16 cellular contexts compared by ENCODE assay signal in genomic region chr9:91354846-91355245, GRCh38. TPM values are rescaled to one million over a fixed set of nuclear protein-coding genes. Genes with fewer than 3 reads are reported as not detected.
DNase-seq lines count a peak whose midpoint lies in the region; ATAC-seq and TF ChIP-seq lines count a peak whose summit lies in the region.
"Had no signal": no experiment of that assay in that cellular context is flagged by ENCODE, and none has a peak within 500 bp of the region (broad histone marks: within the 10 kb centered on the region; RNA-seq: fewer than 3 reads in every experiment).

No MANE protein-coding gene starts in this region.

- no peak overlapping the region for H3K4me2 ChIP-seq in GM23248 (ENCODE audit: unreplicated experiment)
- H3K4me2 ChIP-seq: BLaER1, SK-N-SH had no signal

- no peak for TF ChIP-seq CTCF in AG10803 (conservative IDR thresholded peaks at IDR 0.05; ENCODE audit: low read length)
- TF ChIP-seq CTCF in fibroblast of villous mesenchyme (IDR thresholded peaks at IDR 0.05; ENCODE audit: insufficient read depth, low read depth, low read length) = no peak

- no peak for ATAC-seq in activated T-helper 17 cell treated with anti-CD3 and anti-CD28 coated beads, Interleukin-2, amount 50 U/mL, for 72 hours (replicated peaks)
- ATAC-seq in HG03469 (IDR thresholded peaks at IDR 0.05; ENCODE audit: unreplicated experiment) = no peak

- H3K79me2 ChIP-seq in GM23248 (ENCODE audit: insufficient read depth) = peaks cover 65% of the 10 kb centered on the region

- H2AFZ ChIP-seq in GM23248 = no peak overlapping the region

- no peaks in the 10 kb centered on the region for H4K20me1 ChIP-seq in GM23248 (ENCODE audit: insufficient read depth)

- H3K4me3 Mint-ChIP-seq in activated T-helper 17 cell treated with anti-CD3 and anti-CD28 coated beads, Interleukin-2, amount 50 U/mL, for 72 hours = no peak overlapping the region
- H3K4me3 Mint-ChIP-seq: CD8-positive, alpha-beta memory T cell had no signal

- WGBS in GM23248 (ENCODE audit: low coverage in 1 of 2, low lambda C conversion rate in 2 of 2, missing lambda C conversion rate in 2 of 2), 2 experiments = 43 to 51% methylated on average over 1 of the region's 1 CpG

- H3K4me3 ChIP-seq in AG10803 (ENCODE audit: low read length) (no peak overlapping the region), GM23248 (no peak overlapping the region), fibroblast of villous mesenchyme (ENCODE audit: low read depth, low read length) (no peak overlapping the region), MG63 (no peak overlapping the region)
- H3K4me3 ChIP-seq: BLaER1 had no signal

- H3F3A ChIP-seq in GM23248 (ENCODE audit: insufficient read depth) = peaks cover 4% of the 10 kb centered on the region; the same call in 1 of the 2 replicates

- no peaks in the 10 kb centered on the region for H3K27me3 Mint-ChIP-seq in activated T-helper 17 cell treated with anti-CD3 and anti-CD28 coated beads, Interleukin-2, amount 50 U/mL, for 72 hours
- H3K27me3 Mint-ChIP-seq: CD8-positive, alpha-beta memory T cell had no signal

- peaks cover 10% of the 10 kb centered on the region for H3K4me1 ChIP-seq in GM23248 (ENCODE audit: insufficient read depth)

- peaks cover 92% of the 10 kb centered on the region for H3K36me3 Mint-ChIP-seq in activated T-helper 17 cell treated with anti-CD3 and anti-CD28 coated beads, Interleukin-2, amount 50 U/mL, for 72 hours (ENCODE audit: low read depth)

- no peaks in the 10 kb centered on the region for H3K9me3 Mint-ChIP-seq in activated T-helper 17 cell treated with anti-CD3 and anti-CD28 coated beads, Interleukin-2, amount 50 U/mL, for 72 hours
- H3K9me3 Mint-ChIP-seq: CD8-positive, alpha-beta memory T cell had no signal

- H3K9me3 ChIP-seq in GM23248 (ENCODE audit: low read depth) (no peaks in the 10 kb centered on the region), MG63 (no peaks in the 10 kb centered on the region)
- H3K9me3 ChIP-seq: BLaER1, SK-N-SH had no signal

- no peaks in the 10 kb centered on the region for H3K27me3 ChIP-seq in GM23248 (replicated peaks; ENCODE audit: insufficient read depth)
- H3K27me3 ChIP-seq in MG63 = no peaks in the 10 kb centered on the region
- H3K27me3 ChIP-seq: BLaER1 had no signal

- H3K36me3 ChIP-seq in GM23248 (ENCODE audit: low read depth) (peaks cover 5% of the 10 kb centered on the region; the same call in 1 of the 2 replicates), MG63 (peaks cover 13% of the 10 kb centered on the region)

- no peak overlapping the region for H3K27ac ChIP-seq in GM23248
- H3K27ac ChIP-seq: BLaER1 had no signal

- DNase-seq in AG10803 (ENCODE audit: low read depth) (peak; percentile 55), GM23248 (peak; percentile 39), fibroblast of villous mesenchyme (ENCODE audit: low read depth) (peak; percentile 88), MG63 (no peak)
- DNase-seq in activated CD4-positive, alpha-beta T cell treated with anti-CD3 and anti-CD28 coated beads, Interleukin-2, amount 50 U/mL, for 48 hours = no peak
- DNase-seq: CD8-positive, alpha-beta memory T cell; DMS79 treated with DMSO at 0.1 percent for 48 hours; Karpas-422; NCI-H1105; NCI-H187; NCI-H69; SHP77; SK-N-SH had no signal

- H3K27ac Mint-ChIP-seq in activated T-helper 17 cell treated with anti-CD3 and anti-CD28 coated beads, Interleukin-2, amount 50 U/mL, for 72 hours = peak overlapping the region; percentile 21
- H3K27ac Mint-ChIP-seq: CD8-positive, alpha-beta memory T cell had no signal

- no peak overlapping the region for H3K9ac ChIP-seq in GM23248
- H3K9ac ChIP-seq: BLaER1, SK-N-SH had no signal

- peaks cover 37% of the 10 kb centered on the region for H3K4me1 Mint-ChIP-seq in activated T-helper 17 cell treated with anti-CD3 and anti-CD28 coated beads, Interleukin-2, amount 50 U/mL, for 72 hours

- H3K9me2 ChIP-seq in GM23248 (ENCODE audit: insufficient read depth) = no peaks in the 10 kb centered on the region
- H3K9me2 ChIP-seq: SK-N-SH had no signal

- in situ Hi-C loops in GM23248 (cut with MboI) = no loop called here

RNA-seq across cellular contexts. Expression of gene AUH, which starts 6.9 kb away (rescaled TPM):
- total RNA-seq in GM23248 (2014; rRNA removed; shearing (Covaris generic)) = 8.7 and 18.3 TPM in 2 replicates
- polyA plus RNA-seq in GM23248 (2016; fragmentation: Nextera tagmentation; extraction: Ambion mirVana) = 8.9 and 9.9 TPM in 2 replicates
- 10 to 100 TPM; 38.2 to 45.7 TPM for total RNA-seq in activated T-helper 17 cell treated with anti-CD3 and anti-CD28 coated beads, Interleukin-2, amount 50 U/mL, for 72 hours
- total RNA-seq in fibroblast of villous mesenchyme = 13.2 and 13.4 TPM in 2 replicates
- 6.7 and 16.4 TPM in 2 replicates for total RNA-seq in MG63 (2014; rRNA removed; shearing (Covaris generic); ENCODE audit: low replicate concordance)

Comparison
In these comparisons a context has a peak if more than half of its experiments do, and no peak if none do; other contexts are left out.
1. DNase-seq: peak in AG10803 (single experiment), GM23248 (single experiment) and fibroblast of villous mesenchyme (single experiment); none in activated CD4-positive, alpha-beta T cell treated with anti-CD3 and anti-CD28 coated beads, Interleukin-2, amount 50 U/mL, for 48 hours (0 of 2) and MG63 (single experiment).